20 cellular contexts compared by ENCODE assay signal in the genomic region with DNA sequence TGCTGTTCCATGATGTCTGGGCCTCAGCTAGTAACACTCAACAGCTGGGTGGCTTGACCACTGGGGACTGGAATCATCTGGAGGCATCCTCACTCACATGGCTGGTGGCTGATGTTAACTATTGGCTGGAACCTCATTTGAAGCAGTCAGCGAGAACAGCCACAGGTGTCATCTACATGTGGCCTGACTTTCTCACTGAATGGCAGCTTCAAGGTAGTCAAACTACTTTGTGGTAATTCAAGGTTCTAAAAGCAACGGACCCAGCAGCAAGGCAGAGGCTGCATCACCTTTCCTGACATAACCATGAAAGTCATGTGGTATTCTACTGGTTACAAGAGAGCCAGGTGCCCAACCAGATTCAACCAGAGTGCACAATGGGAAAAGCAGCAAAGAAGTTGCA.
A peak's percentile ranks its signal among the peaks of the same experiment; 100 is the strongest.
DNase-seq lines count a peak whose midpoint lies in the region; ATAC-seq and TF ChIP-seq lines count a peak whose summit lies in the region.
"Had no signal": no experiment of that assay in that cellular context is flagged by ENCODE, and none has a peak within 500 bp of the region (broad histone marks: within the 10 kb centered on the region; RNA-seq: fewer than 3 reads in every experiment).

No MANE protein-coding gene starts in this region.

- 100% methylated on average over 2 of the region's 2 CpGs for WGBS in SK-N-SH (ENCODE audit: low lambda C conversion rate)
- 92 to 94% methylated on average over 2 of the region's 2 CpGs for WGBS in ectodermal cell, 2 experiments

- POLR2A ChIA-PET in SK-N-SH (lab: Yijun Ruan, JAX) = no interaction called here
- POLR2A ChIA-PET in CD4-positive, alpha-beta memory T cell (lab: Charles Lee; ENCODE audit: partially characterized antibody) = no interaction called here

- H3K27ac ChIP-seq in SK-N-SH (ENCODE audit: low read depth in 2 of 2, low read length in 1 of 2) = peak overlapping the region in 1 of 2 experiments; percentile 30; a peak in 1 of 4 replicates
- H3K27ac ChIP-seq in KMS-11 = peak overlapping the region; percentile 88
- peak overlapping the region; percentile 19 for H3K27ac ChIP-seq in ectodermal cell (ENCODE audit: insufficient read depth, low read depth, low read length, poor library complexity, severe bottlenecking)
- H3K27ac ChIP-seq in CD4-positive, alpha-beta memory T cell (ENCODE audit: low read depth, low read length) = no peak overlapping the region
- H3K27ac ChIP-seq: 22Rv1, right lobe of liver had no signal

- H3K27ac Mint-ChIP-seq in CD4-positive, alpha-beta memory T cell = no peak overlapping the region
- H3K27ac Mint-ChIP-seq: activated naive CD8-positive, alpha-beta T cell treated with anti-CD3 and anti-CD28 coated beads, Interleukin-2, amount 50 U/mL, for 24 hours; dendritic cell treated with granulocyte-macrophage colony-stimulating factor and Interleukin-4, amounts not matched to agents 40 ng/mL and 50 ng/mL, for 4 days had no signal

- no peak overlapping the region for H3K9ac ChIP-seq in SK-N-SH
- peak overlapping the region; percentile 40; the same call in 1 of the 2 replicates for H3K9ac ChIP-seq in KMS-11
- H3K9ac ChIP-seq: BLaER1 treated with 17β-estradiol and CSF1 and Interleukin-3, amounts not matched to agents 10 nM and 100 nM had no signal

- H3K4me1 ChIP-seq in SK-N-SH (ENCODE audit: control insufficient read depth in 1 of 2, insufficient read depth in 2 of 2, low read depth in 1 of 2, low read length in 1 of 2) (peaks cover 13 to 53% of the 10 kb centered on the region in 2 experiments), KMS-11 (ENCODE audit: low read depth, poor library complexity, severe bottlenecking) (peaks cover 100% of the 10 kb centered on the region), ectodermal cell (ENCODE audit: control insufficient read depth, insufficient read depth, low read length) (peaks cover 25% of the 10 kb centered on the region)
- no peaks in the 10 kb centered on the region for H3K4me1 ChIP-seq in CD4-positive, alpha-beta memory T cell (ENCODE audit: insufficient read depth, low read length)

- H3K4me2 ChIP-seq in SK-N-SH = peak overlapping the region; percentile 18; the same call in 1 of the 2 replicates
- H3K4me2 ChIP-seq in KMS-11 = peak overlapping the region; percentile 46

- H3K27me3 ChIP-seq in SK-N-SH (ENCODE audit: insufficient read depth) = no peaks in the 10 kb centered on the region
- no peaks in the 10 kb centered on the region for H3K27me3 ChIP-seq in KMS-11 (ENCODE audit: insufficient read depth, low read depth)
- no peaks in the 10 kb centered on the region for H3K27me3 ChIP-seq in ectodermal cell (ENCODE audit: control insufficient read depth, insufficient read depth, low read length, poor library complexity, severe bottlenecking)
- no peaks in the 10 kb centered on the region for H3K27me3 ChIP-seq in CD4-positive, alpha-beta memory T cell (ENCODE audit: insufficient read depth, low read length)
- H3K27me3 ChIP-seq: BLaER1 treated with 17β-estradiol and CSF1 and Interleukin-3, amounts not matched to agents 10 nM and 100 nM; right lobe of liver; transverse colon had no signal

- no peaks in the 10 kb centered on the region for H3K9me2 ChIP-seq in SK-N-SH

- H3K36me3 Mint-ChIP-seq in CD4-positive, alpha-beta memory T cell = no peaks in the 10 kb centered on the region

- peaks cover 0 to 1% (median 0%) of the 10 kb centered on the region in 4 donors for H3K4me1 Mint-ChIP-seq in CD4-positive, alpha-beta memory T cell

- no peak for TF ChIP-seq EP300 in SK-N-SH (IDR thresholded peaks at IDR 0.05; ENCODE audit: borderline replicate concordance in 1 of 2, low read depth in 1 of 2, low read length in 1 of 2)

- H3K36me3 ChIP-seq in SK-N-SH (replicated peaks in 1 of 2; ENCODE audit: control insufficient read depth in 1 of 2, insufficient read depth in 2 of 2, low read length in 1 of 2) = peaks cover 0 to 16% of the 10 kb centered on the region in 2 experiments
- no peaks in the 10 kb centered on the region for H3K36me3 ChIP-seq in KMS-11 (ENCODE audit: insufficient read depth)
- no peaks in the 10 kb centered on the region for H3K36me3 ChIP-seq in ectodermal cell (ENCODE audit: control insufficient read depth, insufficient read depth, low read length)
- H3K36me3 ChIP-seq in CD4-positive, alpha-beta memory T cell (ENCODE audit: insufficient read depth, low read length) = no peaks in the 10 kb centered on the region
- H3K36me3 ChIP-seq: BLaER1 treated with 17β-estradiol and CSF1 and Interleukin-3, amounts not matched to agents 10 nM and 100 nM; right lobe of liver; transverse colon had no signal

- TF ChIP-seq CTCF in SK-N-SH (IDR thresholded peaks at IDR 0.05) = no peak
- no peak for TF ChIP-seq CTCF in KMS-11 (conservative IDR thresholded peaks at IDR 0.05; ENCODE audit: low read depth, low read length)

- H3K27me3 Mint-ChIP-seq in CD4-positive, alpha-beta memory T cell = no peaks in the 10 kb centered on the region
- H3K27me3 Mint-ChIP-seq: activated naive CD8-positive, alpha-beta T cell treated with anti-CD3 and anti-CD28 coated beads, Interleukin-2, amount 50 U/mL, for 24 hours; dendritic cell treated with granulocyte-macrophage colony-stimulating factor and Interleukin-4, amounts not matched to agents 40 ng/mL and 50 ng/mL, for 4 days had no signal

- CTCF ChIA-PET in SK-N-SH (lab: Yijun Ruan, JAX) = interaction anchor here (0.8 to 0.9 kb wide), 2 partner anchors 25 to 54 kb away, joined by 3 to 4 read pairs; no protein-coding TSS in a partner anchor
- CTCF ChIA-PET in CD4-positive, alpha-beta memory T cell (lab: Charles Lee; ENCODE audit: partially characterized antibody) = interaction anchor here (0.5 kb wide), 1 partner anchor 39 kb away, joined by 3 read pairs; no protein-coding TSS in a partner anchor

- H3F3A ChIP-seq in SK-N-SH (replicated peaks; ENCODE audit: insufficient read depth) = peaks cover 4% of the 10 kb centered on the region

- peaks cover 0 to 4% (median 0%) of the 10 kb centered on the region in 8 donors for H3K9me3 Mint-ChIP-seq in CD4-positive, alpha-beta memory T cell
- H3K9me3 Mint-ChIP-seq: activated naive CD8-positive, alpha-beta T cell treated with anti-CD3 and anti-CD28 coated beads, Interleukin-2, amount 50 U/mL, for 24 hours; dendritic cell treated with granulocyte-macrophage colony-stimulating factor and Interleukin-4, amounts not matched to agents 40 ng/mL and 50 ng/mL, for 4 days had no signal

- intact Hi-C loops in CD4-positive, alpha-beta memory T cell (cut with micrococcal nuclease) = no loop called here

- no peak for TF ChIP-seq RAD21 in SK-N-SH (IDR thresholded peaks at IDR 0.05; ENCODE audit: low read length)

- DNase-seq in SK-N-SH (no peak), LoVo (ENCODE audit: low spot score) (no peak), foreskin melanocyte (no peak), HuH-7.5 (ENCODE audit: low spot score) (no peak)
- DNase-seq in CD4-positive, alpha-beta memory T cell = no peak
- DNase-seq: activated naive CD8-positive, alpha-beta T cell treated with anti-CD3 and anti-CD28 coated beads, Interleukin-2, amount 50 U/mL, for 24 hours; H7; mammary epithelial cell; NCI-H1048; NCI-H2029; NCI-H345; right lobe of liver; stimulated activated naive CD4-positive, alpha-beta T cell; transverse colon had no signal

- peaks cover 100% of the 10 kb centered on the region for H3K79me2 ChIP-seq in SK-N-SH (ENCODE audit: insufficient read depth)
- H3K79me2 ChIP-seq in KMS-11 (ENCODE audit: insufficient read depth, low read depth) = peaks cover 97% of the 10 kb centered on the region

- no peak overlapping the region for H2AFZ ChIP-seq in SK-N-SH (ENCODE audit: low read depth)
- H2AFZ ChIP-seq in KMS-11 (ENCODE audit: low read depth) = no peak overlapping the region

- no peak; the same call in 2 of the 3 replicates for ATAC-seq in SK-N-SH treated with all-trans-retinoic acid at 6 μM for 48 hours
- ATAC-seq: activated naive CD8-positive, alpha-beta T cell treated with anti-CD3 and anti-CD28 coated beads, Interleukin-2, amount 50 U/mL, for 24 hours; right lobe of liver had no signal

- H3K9me3 ChIP-seq in SK-N-SH (no peaks in the 10 kb centered on the region), ectodermal cell (ENCODE audit: control insufficient read depth, low read length) (no peaks in the 10 kb centered on the region)
- no peaks in the 10 kb centered on the region for H3K9me3 ChIP-seq in CD4-positive, alpha-beta memory T cell (ENCODE audit: control insufficient read depth in 1 of 2, low read length in 2 of 2)
- H3K9me3 ChIP-seq: BLaER1 treated with 17β-estradiol and CSF1 and Interleukin-3, amounts not matched to agents 10 nM and 100 nM; right lobe of liver; transverse colon had no signal

- H3K4me3 Mint-ChIP-seq in CD4-positive, alpha-beta memory T cell = no peak overlapping the region
- H3K4me3 Mint-ChIP-seq: activated naive CD8-positive, alpha-beta T cell treated with anti-CD3 and anti-CD28 coated beads, Interleukin-2, amount 50 U/mL, for 24 hours; dendritic cell treated with granulocyte-macrophage colony-stimulating factor and Interleukin-4, amounts not matched to agents 40 ng/mL and 50 ng/mL, for 4 days had no signal

- H3K4me3 ChIP-seq in SK-N-SH (ENCODE audit: low read depth in 2 of 2, low read length in 1 of 2) (no peak overlapping the region), KMS-11 (IDR thresholded peaks at IDR 0.05; ENCODE audit: insufficient read depth, low read depth, low read length) (no peak overlapping the region), ectodermal cell (ENCODE audit: insufficient read depth, low read depth, low read length) (no peak overlapping the region)
- no peak overlapping the region for H3K4me3 ChIP-seq in CD4-positive, alpha-beta memory T cell (ENCODE audit: low read length in 2 of 2)
- H3K4me3 ChIP-seq: BLaER1 treated with 17β-estradiol and CSF1 and Interleukin-3, amounts not matched to agents 10 nM and 100 nM; right lobe of liver; transverse colon had no signal

- peaks cover 76% of the 10 kb centered on the region for H4K20me1 ChIP-seq in SK-N-SH (ENCODE audit: insufficient read depth)
- 0 out of 2 replicates have a peak, but pooled peaks cover 4% of the 10 kb centered on the region for H4K20me1 ChIP-seq in KMS-11 (ENCODE audit: insufficient read depth)

TF ChIP-seq in SK-N-SH, 30 proteins besides CTCF, POLR2A, EP300 and RAD21 (continues in another document):
- TF ChIP-seq SIN3A (IDR thresholded peaks at IDR 0.05; ENCODE audit: borderline replicate concordance, low read depth, low read length) = no peak

TF ChIP-seq in SK-N-SH treated with all-trans-retinoic acid at 6 μM for 48 hours, 23 proteins besides CTCF, POLR2A, EP300 and RAD21 (continues in another document):
- no peak for TF ChIP-seq ZFP3 (CRISPR knock-in tag; IDR thresholded peaks at IDR 0.05)
